ENCODE assay signal across 19 cellular contexts in genomic region chr16:55294129-55294528, GRCh38. TPM values are rescaled to one million over a fixed set of nuclear protein-coding genes. Genes with fewer than 3 reads are reported as not detected.
DNase-seq lines count a peak whose midpoint lies in the region; ATAC-seq and TF ChIP-seq lines count a peak whose summit lies in the region.
"Had no signal": no experiment of that assay in that cellular context is flagged by ENCODE, and none has a peak within 500 bp of the region (broad histone marks: within the 10 kb centered on the region; RNA-seq: fewer than 3 reads in every experiment).

No MANE protein-coding gene starts in this region.

- H3K27ac ChIP-seq in C4-2B (no peak overlapping the region), HCT116 (ENCODE audit: low read depth, low read length) (no peak overlapping the region), esophagus squamous epithelium (no peak overlapping the region)
- H3K27ac ChIP-seq in CD4-positive, alpha-beta T cell (ENCODE audit: low read depth, low read length): no peak overlapping the region
- H3K27ac ChIP-seq: adrenal gland, spleen, suprapubic skin had no signal

- intact Hi-C loops in HCT116 (cut with micrococcal nuclease) (loop anchor here (10.0 kb wide), 1 partner anchor 221 kb away; no protein-coding TSS in a partner anchor), esophagus squamous epithelium (cut with DNase I) (no loop called here)
- intact Hi-C loops in CD4-positive, alpha-beta T cell (cut with DNase I, micrococcal nuclease): no loop called here

- no peaks in the 10 kb centered on the region for H4K20me1 ChIP-seq in HCT116 (ENCODE audit: insufficient read depth)

- peak; percentile 30 for TF ChIP-seq RAD21 in HCT116 (IDR thresholded peaks at IDR 0.05; ENCODE audit: low read depth)

- no peak overlapping the region for H3K9ac ChIP-seq in HCT116 (ENCODE audit: low read length)

- H3K4me2 ChIP-seq in HCT116 (ENCODE audit: low read length): no peak overlapping the region

- WGBS in esophagus squamous epithelium, 2 donors: 77 to 81% methylated on average over 4 of the region's 4 CpGs

- H2AFZ ChIP-seq in HCT116 (ENCODE audit: low read depth, low read length, poor library complexity, severe bottlenecking): no peak overlapping the region

- no peaks in the 10 kb centered on the region for H3K9me3 Mint-ChIP-seq in CD4-positive, alpha-beta T cell
- H3K9me3 Mint-ChIP-seq: T-helper 2 cell treated with Interferon-gamma antibody and Interleukin-4, amounts not matched to agents 5 μg/mL and 100 μg/mL, for 36 hours had no signal

- peaks cover 5% of the 10 kb centered on the region for H3K27me3 Mint-ChIP-seq in CD4-positive, alpha-beta T cell
- H3K27me3 Mint-ChIP-seq: memory B cell had no signal

- TF ChIP-seq CTCF in C4-2B (conservative IDR thresholded peaks at IDR 0.05): peak; percentile 63
- peak in 2 of 3 experiments; percentile 28 to 39; a peak in 4 of 6 replicates for TF ChIP-seq CTCF in HCT116 (IDR thresholded peaks at IDR 0.05 in 2 of 3, conservative IDR thresholded peaks at IDR 0.05 in 1 of 3; ENCODE audit: borderline replicate concordance in 1 of 3, insufficient read depth in 1 of 3, low read depth in 2 of 3, low read length in 2 of 3)
- TF ChIP-seq CTCF in CD4-positive, alpha-beta T cell (IDR thresholded peaks at IDR 0.05): no peak
- peak in 2 of 6 experiments; percentile 5 to 19 for TF ChIP-seq CTCF in esophagus squamous epithelium (IDR thresholded peaks at IDR 0.05)
- TF ChIP-seq CTCF in GM10248 (IDR thresholded peaks at IDR 0.05; ENCODE audit: control extremely low read depth, extremely low read depth, low read depth, missing control alignments): no peak

- no peaks in the 10 kb centered on the region for H3K36me3 Mint-ChIP-seq in CD4-positive, alpha-beta T cell (ENCODE audit: low read depth)
- H3K36me3 Mint-ChIP-seq: memory B cell; natural killer cell treated with Interleukin-12 subunit alpha and Interleukin-12 subunit beta and Interleukin-15 and Interleukin-18, amount 100 ng/mL, for 72 hours had no signal

- RAD21 ChIA-PET in HCT116 (lab: Charles Lee; ENCODE audit: low non-redundant PET in 1 of 2, low total read pairs in 2 of 2, uncharacterized antibody in 2 of 2, unreplicated experiment in 2 of 2): no interaction called here

- in situ Hi-C loops in SK-MEL-5 (cut with HindIII; ENCODE audit: low pct_unique_long_range_greater_than_20kb, low sequenced_read_pairs): no loop called here

- no peak for ATAC-seq in HCT116
- no peak for ATAC-seq in CD4-positive, alpha-beta T cell (ENCODE audit: poor library complexity)
- ATAC-seq in GM18861 (IDR thresholded peaks at IDR 0.05; ENCODE audit: unreplicated experiment): no peak
- ATAC-seq: natural killer cell treated with Interleukin-12 subunit alpha and Interleukin-12 subunit beta and Interleukin-15 and Interleukin-18, amount 100 ng/mL, for 72 hours had no signal

- DNase-seq in HCT116 (ENCODE audit: low read depth, low spot score) (no peak), SK-MEL-5 (ENCODE audit: low read depth, low spot score) (peak; percentile 45), kidney glomerular epithelial cell (lab: John Stamatoyannopoulos, UW) (peak; percentile 17), esophagus squamous epithelium (lab: John Stamatoyannopoulos, UW) (no peak), GM10248 (ENCODE audit: extremely low spot score) (no peak)
- no peak for DNase-seq in CD4-positive, alpha-beta T cell
- DNase-seq: activated CD4-positive, CD25-positive, alpha-beta regulatory T cell treated with anti-CD3 and anti-CD28 coated beads, Interleukin-2, amount 50 U/mL, for 72 hours; adrenal gland; NCI-H2029 treated with DMSO at 0.1 percent for 48 hours; spleen had no signal

- CTCF ChIA-PET in HCT116 (lab: Charles Lee): no interaction called here
- CTCF ChIA-PET in CD4-positive, alpha-beta T cell (lab: Charles Lee): no interaction called here
- CTCF ChIA-PET in GM10248 (lab: Yijun Ruan, JAX): no interaction called here

- no peak overlapping the region for H3K27ac Mint-ChIP-seq in CD4-positive, alpha-beta T cell
- H3K27ac Mint-ChIP-seq: memory B cell; natural killer cell treated with Interleukin-12 subunit alpha and Interleukin-12 subunit beta and Interleukin-15 and Interleukin-18, amount 100 ng/mL, for 72 hours; T-helper 2 cell treated with Interferon-gamma antibody and Interleukin-4, amounts not matched to agents 5 μg/mL and 100 μg/mL, for 36 hours had no signal

- no peaks in the 10 kb centered on the region for H3K4me1 Mint-ChIP-seq in CD4-positive, alpha-beta T cell (ENCODE audit: low read depth)
- H3K4me1 Mint-ChIP-seq: memory B cell had no signal

- H3K36me3 ChIP-seq in HCT116 (ENCODE audit: control insufficient read depth in 1 of 2, insufficient read depth in 2 of 2, low read length in 2 of 2) (no peaks in the 10 kb centered on the region), esophagus squamous epithelium (no peaks in the 10 kb centered on the region)
- H3K36me3 ChIP-seq: adrenal gland, spleen, suprapubic skin had no signal

- no peaks in the 10 kb centered on the region for H3K9me2 ChIP-seq in HCT116 (ENCODE audit: insufficient read depth)

- peaks cover 4% of the 10 kb centered on the region; the same call in 1 of the 2 replicates for H3K27me3 ChIP-seq in HCT116 (ENCODE audit: insufficient read depth, low read length)
- H3K27me3 ChIP-seq in CD4-positive, alpha-beta T cell (ENCODE audit: control insufficient read depth, insufficient read depth, low read length): no peaks in the 10 kb centered on the region
- H3K27me3 ChIP-seq in esophagus squamous epithelium: peaks cover 0 to 9% (median 0%) of the 10 kb centered on the region in 4 donors
- H3K27me3 ChIP-seq: suprapubic skin had no signal

- POLR2A ChIA-PET in HCT116 (lab: Charles Lee): no interaction called here
- POLR2A ChIA-PET in CD4-positive, alpha-beta T cell (lab: Charles Lee): no interaction called here
- POLR2A ChIA-PET in GM10248 (lab: Yijun Ruan, JAX): no interaction called here

- BruUV-seq in HCT116 (replicated peaks; lab: Mats Ljungman, UMichigan): no TSS peak

- TF ChIP-seq POLR2A in HCT116 (IDR thresholded peaks at IDR 0.05; ENCODE audit: borderline replicate concordance, extremely low read depth, insufficient read depth, insufficient read length) (no peak), esophagus squamous epithelium (IDR thresholded peaks at IDR 0.05) (no peak)

- H3K4me3 Mint-ChIP-seq in CD4-positive, alpha-beta T cell: no peak overlapping the region
- H3K4me3 Mint-ChIP-seq: memory B cell; natural killer cell treated with Interleukin-12 subunit alpha and Interleukin-12 subunit beta and Interleukin-15 and Interleukin-18, amount 100 ng/mL, for 72 hours; T-helper 2 cell treated with Interferon-gamma antibody and Interleukin-4, amounts not matched to agents 5 μg/mL and 100 μg/mL, for 36 hours had no signal

- no peaks in the 10 kb centered on the region for H3K79me2 ChIP-seq in HCT116 (ENCODE audit: insufficient read depth, low read length)

- no peak overlapping the region for H3K4me3 ChIP-seq in HCT116 (replicated peaks in 1 of 2; ENCODE audit: low read depth in 1 of 2, low read length in 2 of 2)
- H3K4me3 ChIP-seq in esophagus squamous epithelium: no peak overlapping the region
- H3K4me3 ChIP-seq: adrenal gland, spleen, suprapubic skin had no signal

- peaks cover 0 to 13% of the 10 kb centered on the region in 2 experiments; a peak in 1 of 4 replicates for H3K4me1 ChIP-seq in HCT116 (ENCODE audit: control insufficient read depth in 1 of 2, insufficient read depth in 2 of 2, low read length in 2 of 2)
- H3K4me1 ChIP-seq in esophagus squamous epithelium: peaks cover 0 to 14% (median 0%) of the 10 kb centered on the region in 3 donors
- H3K4me1 ChIP-seq: adrenal gland, spleen, suprapubic skin had no signal

- no peaks in the 10 kb centered on the region for H3K9me3 ChIP-seq in HCT116 (ENCODE audit: control insufficient read depth in 1 of 2, insufficient read depth in 1 of 2, low read depth in 1 of 2, low read length in 2 of 2)
- H3K9me3 ChIP-seq in CD4-positive, alpha-beta T cell (ENCODE audit: control insufficient read depth, low read length): no peaks in the 10 kb centered on the region
- peaks cover 0 to 7% (median 0%) of the 10 kb centered on the region in 3 donors for H3K9me3 ChIP-seq in esophagus squamous epithelium
- H3K9me3 ChIP-seq: adrenal gland, suprapubic skin had no signal

TF ChIP-seq in HCT116, 20 proteins besides CTCF, POLR2A, EP300 and RAD21 (continues in another document):
- TF ChIP-seq ZFX (IDR thresholded peaks at IDR 0.05) (no peak), EZH2phosphoT487 (IDR thresholded peaks at IDR 0.05; ENCODE audit: borderline replicate concordance) (no peak), CBX3 (IDR thresholded peaks at IDR 0.05; ENCODE audit: low read depth) (no peak), ZBTB33 (IDR thresholded peaks at IDR 0.05; ENCODE audit: extremely low read depth, insufficient replicate concordance, low read length) (no peak), EZH2 (IDR thresholded peaks at IDR 0.05) (no peak), POLR2AphosphoS5 (IDR thresholded peaks at IDR 0.05; ENCODE audit: low read depth, low read length) (no peak), SRF (IDR thresholded peaks at IDR 0.05; ENCODE audit: low read depth) (no peak)

RNA-seq across cellular contexts. Expression of gene IRX6, which starts 29.9 kb away (rescaled TPM):
- not detected for total RNA-seq in HCT116 (2021; ENCODE audit: unreplicated experiment)
- 0.02 and 0.07 TPM in 2 replicates for polyA plus RNA-seq in HCT116 (2012)
- 3.2 TPM in 2 replicates for total RNA-seq in SK-MEL-5 (2014; rRNA removed; shearing (Covaris generic))
- 5.6 and 6.1 TPM in 2 replicates for polyA plus RNA-seq in SK-MEL-5 (2015; cell fraction: cytosol; rRNA removed)
- 12.7 and 12.9 TPM in 2 replicates for polyA plus RNA-seq in SK-MEL-5 (2015; cell fraction: nucleus; rRNA removed)
- not detected for total RNA-seq in CD4-positive, alpha-beta T cell
- under 1 TPM; 0.18 to 0.91 (median 0.56) TPM for total RNA-seq in esophagus squamous epithelium
- total RNA-seq: activated CD8-positive, alpha-beta memory T cell treated with anti-CD3 and anti-CD28 coated beads for 36 hours; natural killer cell treated with Interleukin-12 subunit alpha and Interleukin-12 subunit beta and Interleukin-15 and Interleukin-18, amount 100 ng/mL, for 72 hours; NCI-H460; pulmonary artery endothelial cell had no signal

Comparison
In these comparisons a context has a peak if more than half of its experiments do, and no peak if none do; other contexts are left out.
1. CTCF ChIP-seq: peak in C4-2B (single experiment) and HCT116 (2 of 3); none in CD4-positive, alpha-beta T cell (single experiment) and GM10248 (single experiment).
2. DNase-seq: peak in SK-MEL-5 (single experiment) and kidney glomerular epithelial cell (single experiment); none in HCT116 (single experiment), CD4-positive, alpha-beta T cell (0 of 10), esophagus squamous epithelium (single experiment) and GM10248 (single experiment).